Comparison of ENCODE assay signal across 18 cellular contexts in genomic region chr5:10896016-10896415, GRCh38.
"Had no signal": no experiment of that assay in that cellular context is flagged by ENCODE, and none has a peak within 500 bp of the region (broad histone marks: within the 10 kb centered on the region; RNA-seq: fewer than 3 reads in every experiment).

No MANE protein-coding gene starts in this region.

- H3K27me3 ChIP-seq: pancreas had no signal

- FAIRE-seq: pancreas had no signal

- H3K4me1 ChIP-seq: pancreas had no signal

- H3K4me1 Mint-ChIP-seq: immature natural killer cell, T-cell had no signal

- H3K36me3 ChIP-seq: pancreas had no signal

- H3K27ac Mint-ChIP-seq: immature natural killer cell, T-cell had no signal

- ATAC-seq: activated CD4-positive, CD25-positive, alpha-beta regulatory T cell treated with anti-CD3 and anti-CD28 coated beads, Interleukin-2, amount 50 U/mL, for 24 hours; left cardiac atrium; pancreas; T-cell had no signal

- DNase-seq: activated naive CD4-positive, alpha-beta T cell; anterior cingulate cortex; cerebellar nuclear complex; effector CD8-positive, alpha-beta T cell; foreskin melanocyte; head of caudate nucleus; immature natural killer cell; left cardiac atrium; pancreas; stimulated activated CD4-positive, alpha-beta T cell treated with anti-CD3 and anti-CD28 coated beads, Interleukin-15, amount 100 ng/mL, for 24 hours; stimulated activated CD4-positive, alpha-beta T cell treated with anti-CD3 and anti-CD28 coated beads, Interleukin-4, amount 100 ng/mL, for 24 hours; stimulated activated naive CD4-positive, alpha-beta T cell treated with Interleukin-2 at 50 U/mL for 16 hours; substantia nigra; T-cell; T-helper 9 cell; trophoblast cell had no signal

- H3K9me3 Mint-ChIP-seq: immature natural killer cell had no signal

- H3K4me3 Mint-ChIP-seq: immature natural killer cell, T-cell had no signal

- H3K9me3 ChIP-seq: pancreas had no signal

- H3K36me3 Mint-ChIP-seq: immature natural killer cell, T-cell had no signal

- H3K4me3 ChIP-seq: lung, pancreas had no signal
